In genomic region chr4:114378306-114378903, GRCh38 we compare ENCODE assay signal across 10 cellular contexts.
DNase-seq lines count a peak whose midpoint lies in the region; ATAC-seq and TF ChIP-seq lines count a peak whose summit lies in the region.
"Had no signal": no experiment of that assay in that cellular context is flagged by ENCODE, and none has a peak within 500 bp of the region (broad histone marks: within the 10 kb centered on the region; RNA-seq: fewer than 3 reads in every experiment).

No MANE protein-coding gene starts in this region.

- CTCF ChIA-PET in naive thymus-derived CD4-positive, alpha-beta T cell (lab: Charles Lee): interaction anchor here (1.0 kb wide), 1 partner anchor 983 kb away, joined by 3 read pairs; no protein-coding TSS in a partner anchor

- H3K27ac Mint-ChIP-seq in naive thymus-derived CD4-positive, alpha-beta T cell: no peak overlapping the region
- H3K27ac Mint-ChIP-seq: stimulated activated naive CD8-positive, alpha-beta T cell treated with anti-CD3 and anti-CD28 coated beads, Interleukin-15, Interleukin-2, amounts not matched to agents 100 ng/mL and 50 ng/mL, for 24 hours had no signal

- no peaks in the 10 kb centered on the region for H3K27me3 ChIP-seq in ascending aorta
- H3K27me3 ChIP-seq in naive thymus-derived CD4-positive, alpha-beta T cell (ENCODE audit: control insufficient read depth in 2 of 2, insufficient read depth in 2 of 2, low read length in 2 of 2): no peaks in the 10 kb centered on the region

- intact Hi-C loops in ascending aorta (cut with DNase I) (loop anchor here (2.0 to 5.0 kb wide), 4 partner anchors 170 to 986 kb away; no protein-coding TSS in a partner anchor), cardiac septum (cut with DNase I) (loop anchor here (2.0 to 10.0 kb wide), 2 partner anchors 170 to 614 kb away; partner anchors contain the start of gene CAMK2D)
- intact Hi-C loops in naive thymus-derived CD4-positive, alpha-beta T cell (cut with micrococcal nuclease): no loop called here

- H3K36me3 ChIP-seq in ascending aorta: no peaks in the 10 kb centered on the region
- H3K36me3 ChIP-seq in naive thymus-derived CD4-positive, alpha-beta T cell (ENCODE audit: control insufficient read depth in 2 of 3, insufficient read depth in 3 of 3, low read length in 3 of 3): no peaks in the 10 kb centered on the region

- H3K4me3 Mint-ChIP-seq in naive thymus-derived CD4-positive, alpha-beta T cell: no peak overlapping the region
- H3K4me3 Mint-ChIP-seq: stimulated activated naive CD8-positive, alpha-beta T cell treated with anti-CD3 and anti-CD28 coated beads, Interleukin-15, Interleukin-2, amounts not matched to agents 100 ng/mL and 50 ng/mL, for 24 hours had no signal

- H3K9me3 Mint-ChIP-seq in naive thymus-derived CD4-positive, alpha-beta T cell: no peaks in the 10 kb centered on the region
- H3K9me3 Mint-ChIP-seq: stimulated activated naive CD8-positive, alpha-beta T cell treated with anti-CD3 and anti-CD28 coated beads, Interleukin-15, Interleukin-2, amounts not matched to agents 100 ng/mL and 50 ng/mL, for 24 hours had no signal

- peaks cover 0 to 12% (median 7%) of the 10 kb centered on the region in 5 donors for H3K27me3 Mint-ChIP-seq in naive thymus-derived CD4-positive, alpha-beta T cell

- H3K4me1 ChIP-seq in ascending aorta: no peaks in the 10 kb centered on the region
- H3K4me1 ChIP-seq in naive thymus-derived CD4-positive, alpha-beta T cell (ENCODE audit: control insufficient read depth in 2 of 2, insufficient read depth in 2 of 2, low read length in 2 of 2): no peaks in the 10 kb centered on the region

- H3K4me3 ChIP-seq in ascending aorta: no peak overlapping the region
- no peak overlapping the region for H3K4me3 ChIP-seq in naive thymus-derived CD4-positive, alpha-beta T cell (ENCODE audit: low read length)

- DNase-seq in AG08395 (ENCODE audit: low spot score) (peak; percentile 56), HCEC 1CT (peak; percentile 34), ascending aorta (ENCODE audit: low spot score in 2 of 2) (no peak), inferior parietal cortex (ENCODE audit: extremely low spot score) (peak; percentile 25), NCI-H1105 treated with DMSO at 0.1 percent for 48 hours (lab: John Stamatoyannopoulos, UW) (no peak), NCI-H82 treated with DMSO at 0.1 percent for 48 hours (lab: John Stamatoyannopoulos, UW; ENCODE audit: unreplicated experiment) (no peak), cardiac septum (ENCODE audit: low spot score) (no peak)
- no peak for DNase-seq in naive thymus-derived CD4-positive, alpha-beta T cell
- DNase-seq: activated effector memory CD4-positive, alpha-beta T cell treated with Interleukin-2 at 50 U/mL for 16 hours had no signal

- no peak for ATAC-seq in naive thymus-derived CD4-positive, alpha-beta T cell

- no peaks in the 10 kb centered on the region for H3K36me3 Mint-ChIP-seq in naive thymus-derived CD4-positive, alpha-beta T cell

- no peak overlapping the region for H3K27ac ChIP-seq in ascending aorta
- H3K27ac ChIP-seq in naive thymus-derived CD4-positive, alpha-beta T cell (ENCODE audit: low read depth, low read length): no peak overlapping the region

- no peaks in the 10 kb centered on the region for H3K4me1 Mint-ChIP-seq in naive thymus-derived CD4-positive, alpha-beta T cell

- peak in 2 of 3 experiments; percentile 58 to 68 for TF ChIP-seq CTCF in ascending aorta (IDR thresholded peaks at IDR 0.05)

- H3K9me3 ChIP-seq in ascending aorta: no peaks in the 10 kb centered on the region
- no peaks in the 10 kb centered on the region for H3K9me3 ChIP-seq in naive thymus-derived CD4-positive, alpha-beta T cell (ENCODE audit: control insufficient read depth in 2 of 3, low read length in 3 of 3)

- POLR2A ChIA-PET in naive thymus-derived CD4-positive, alpha-beta T cell (lab: Charles Lee): no interaction called here

Comparison
In these comparisons a context has a peak if more than half of its experiments do, and no peak if none do; other contexts are left out.
1. DNase-seq: peak in AG08395 (single experiment), HCEC 1CT (single experiment) and inferior parietal cortex (single experiment); none in ascending aorta (0 of 2), NCI-H1105 treated with DMSO at 0.1 percent for 48 hours (single experiment), NCI-H82 treated with DMSO at 0.1 percent for 48 hours (single experiment), naive thymus-derived CD4-positive, alpha-beta T cell (0 of 9) and cardiac septum (single experiment).
2. intact Hi-C loops: an anchor here in ascending aorta (2.0 to 5.0 kb wide) and cardiac septum (2.0 to 10.0 kb wide); none called in naive thymus-derived CD4-positive, alpha-beta T cell.